ENCODE assay signal across 12 cellular contexts in the genomic region with DNA sequence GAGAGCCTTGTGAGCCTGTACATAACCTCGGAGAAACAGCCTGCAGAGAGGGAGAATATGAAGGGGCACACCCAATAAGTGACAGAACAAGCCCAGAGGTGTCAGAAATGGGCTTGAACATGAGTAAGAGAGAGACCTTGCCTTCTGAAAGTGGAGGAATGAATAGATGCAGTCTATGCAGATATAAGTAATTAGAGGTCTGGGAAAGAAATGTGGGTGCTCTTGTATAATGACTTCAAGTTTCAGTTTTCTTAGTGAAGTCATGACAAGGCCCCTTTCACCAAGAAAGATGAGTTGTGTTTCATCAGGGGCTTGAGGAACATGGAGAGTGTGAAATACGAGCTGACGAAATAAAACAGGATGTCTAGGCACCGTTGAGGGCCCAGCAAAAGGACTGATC. TPM values are rescaled to one million over a fixed set of nuclear protein-coding genes. Genes with fewer than 3 reads are reported as not detected.
A peak's percentile ranks its signal among the peaks of the same experiment; 100 is the strongest.
DNase-seq lines count a peak whose midpoint lies in the region; ATAC-seq and TF ChIP-seq lines count a peak whose summit lies in the region.
"Had no signal": no experiment of that assay in that cellular context is flagged by ENCODE, and none has a peak within 500 bp of the region (broad histone marks: within the 10 kb centered on the region; RNA-seq: fewer than 3 reads in every experiment).

No MANE protein-coding gene starts in this region.

- H3K4me1 Mint-ChIP-seq in CD8-positive, alpha-beta memory T cell, result peaks cover 20 to 28% (median 21%) of the 10 kb centered on the region in 3 donors
- H3K4me1 Mint-ChIP-seq: B cell had no signal

- no peak for TF ChIP-seq CTCF in gastroesophageal sphincter (IDR thresholded peaks at IDR 0.05)

- ATAC-seq in GM19025 (IDR thresholded peaks at IDR 0.05; ENCODE audit: low read depth, unreplicated experiment) (peak; percentile 87), HG02763 (IDR thresholded peaks at IDR 0.05; ENCODE audit: unreplicated experiment) (peak; percentile 80), HG03575 (IDR thresholded peaks at IDR 0.05; ENCODE audit: extremely low read depth, insufficient number of reproducible peaks, low FRiP score, unreplicated experiment) (peak; percentile 68), gastroesophageal sphincter (no peak), Right ventricle myocardium superior (ENCODE audit: poor library complexity) (no peak)

- H3K4me3 Mint-ChIP-seq in CD8-positive, alpha-beta memory T cell, result peak overlapping the region in 3 of 7 donors; percentile 13 to 21 (median 13)
- H3K4me3 Mint-ChIP-seq: B cell had no signal

- peaks cover 6 to 8% (median 8%) of the 10 kb centered on the region in 3 donors for H3K36me3 Mint-ChIP-seq in CD8-positive, alpha-beta memory T cell

- no peak for TF ChIP-seq POLR2A in gastroesophageal sphincter (IDR thresholded peaks at IDR 0.05)

- H3K4me3 ChIP-seq in CD8-positive, alpha-beta memory T cell (ENCODE audit: low read length), result no peak overlapping the region
- H3K4me3 ChIP-seq in gastroesophageal sphincter, result no peak overlapping the region
- H3K4me3 ChIP-seq: uterus had no signal

- POLR2A ChIA-PET in CD8-positive, alpha-beta memory T cell (lab: Charles Lee), result no interaction called here

- no peak for DNase-seq in CD8-positive, alpha-beta memory T cell
- no peak for DNase-seq in iPS-NIHi7 (ENCODE audit: extremely low spot score)
- no peak for DNase-seq in C1 segment of cervical spinal cord (lab: John Stamatoyannopoulos, UW)
- no peak for DNase-seq in Right ventricle myocardium superior
- DNase-seq: brain microvascular endothelial cell, uterus had no signal

- intact Hi-C loops in Right ventricle myocardium superior (cut with DNase I), result no loop called here

- CTCF ChIA-PET in CD8-positive, alpha-beta memory T cell (lab: Charles Lee), result no interaction called here

- no peak overlapping the region for H3K27ac ChIP-seq in CD8-positive, alpha-beta memory T cell (ENCODE audit: low read depth, low read length)
- no peak overlapping the region for H3K27ac ChIP-seq in gastroesophageal sphincter
- H3K27ac ChIP-seq: brain microvascular endothelial cell, KMS-11, uterus had no signal

- H3K27me3 ChIP-seq in CD8-positive, alpha-beta memory T cell (ENCODE audit: insufficient read depth, low read length, poor library complexity, severe bottlenecking), result no peaks in the 10 kb centered on the region
- H3K27me3 ChIP-seq in gastroesophageal sphincter, result no peaks in the 10 kb centered on the region
- H3K27me3 ChIP-seq: brain microvascular endothelial cell, uterus had no signal

- H3K4me1 ChIP-seq in CD8-positive, alpha-beta memory T cell (ENCODE audit: insufficient read depth, low read length), result peaks cover 12% of the 10 kb centered on the region
- peaks cover 0 to 54% (median 4%) of the 10 kb centered on the region in 3 donors for H3K4me1 ChIP-seq in gastroesophageal sphincter

- no peaks in the 10 kb centered on the region for H3K9me3 ChIP-seq in CD8-positive, alpha-beta memory T cell (ENCODE audit: low read length)
- no peaks in the 10 kb centered on the region for H3K9me3 ChIP-seq in gastroesophageal sphincter
- H3K9me3 ChIP-seq: uterus had no signal

- TF ChIP-seq EP300 in gastroesophageal sphincter (IDR thresholded peaks at IDR 0.05), result no peak

- peaks cover 0 to 3% (median 0%) of the 10 kb centered on the region in 5 donors for H3K9me3 Mint-ChIP-seq in CD8-positive, alpha-beta memory T cell

- H3K27ac Mint-ChIP-seq in CD8-positive, alpha-beta memory T cell, result peak overlapping the region in 6 of 8 donors; percentile 4 to 81 (median 48)
- H3K27ac Mint-ChIP-seq: B cell had no signal

- peaks cover 0 to 2% of the 10 kb centered on the region in 2 donors for H3K27me3 Mint-ChIP-seq in CD8-positive, alpha-beta memory T cell
- H3K27me3 Mint-ChIP-seq: B cell had no signal

- no peaks in the 10 kb centered on the region for H3K36me3 ChIP-seq in CD8-positive, alpha-beta memory T cell (ENCODE audit: insufficient read depth, low read length)
- H3K36me3 ChIP-seq in gastroesophageal sphincter, result peaks cover 0 to 30% of the 10 kb centered on the region in 2 donors
- H3K36me3 ChIP-seq: uterus had no signal

- WGBS in gastroesophageal sphincter (ENCODE audit: low coverage in 1 of 2), 2 donors, result 71 to 89% methylated on average over 3 to 4 of the region's 4 CpGs

RNA-seq across cellular contexts. Expression of gene GRAMD2B, which starts 15.1 kb away (rescaled TPM):
- total RNA-seq in CD8-positive, alpha-beta memory T cell, result 10 to 100 TPM in 1 of 2 experiments, 1 to 10 TPM in 1; 8.4 to 10.4 TPM
- 7.0 TPM for polyA plus RNA-seq in CD8-positive, alpha-beta memory T cell
- 10 to 100 TPM; 47.7 to 66.0 (median 53.2) TPM for total RNA-seq in gastroesophageal sphincter
- total RNA-seq in Right ventricle myocardium superior, result 25.4 TPM

Comparison
In these comparisons a context has a peak if more than half of its experiments do, and no peak if none do; other contexts are left out.
1. ATAC-seq: peak in GM19025 (single experiment), HG02763 (single experiment) and HG03575 (single experiment); none in gastroesophageal sphincter (single experiment) and Right ventricle myocardium superior (single experiment).